ENCODE assay signal across 30 cellular contexts in the genomic region with DNA sequence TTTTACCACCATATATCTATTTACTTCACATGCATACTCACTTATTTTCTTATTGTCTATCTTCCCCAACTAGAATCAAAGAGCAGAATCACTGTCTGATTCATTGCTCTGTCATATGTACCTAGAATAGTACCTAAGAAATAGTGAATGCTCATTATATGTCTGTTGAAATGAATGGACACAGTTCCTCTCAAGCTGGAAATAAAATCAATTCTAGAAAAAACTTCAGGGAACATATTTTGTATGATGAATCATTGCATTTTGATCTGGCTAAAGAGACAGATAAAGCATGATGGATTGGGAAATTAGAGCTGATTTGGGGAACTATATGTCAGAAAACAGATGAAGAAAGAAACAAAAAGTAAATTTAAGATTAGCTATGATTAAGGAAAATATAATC.
"Had no signal": no experiment of that assay in that cellular context is flagged by ENCODE, and none has a peak within 500 bp of the region (broad histone marks: within the 10 kb centered on the region; RNA-seq: fewer than 3 reads in every experiment).

No MANE protein-coding gene starts in this region.

- H3K36me3 Mint-ChIP-seq: activated naive CD8-positive, alpha-beta T cell treated with anti-CD3 and anti-CD28 coated beads for 36 hours; brain; immature natural killer cell; natural killer cell; neural progenitor cell; stimulated activated naive B cell treated with anti-CD40 and anti-IgM and Interleukin-4, amounts not matched to agents 10 μg/mL and 1 μg/mL and 100 μg/mL, for 72 hours had no signal

- H3K4me3 ChIP-seq: ascending aorta, heart left ventricle, lower lobe of right lung, neural progenitor cell, right atrium auricular region, stomach, thyroid gland, upper lobe of left lung, vagina had no signal

- H3K4me1 Mint-ChIP-seq: activated CD4-positive, alpha-beta T cell treated with anti-CD3 and anti-CD28 coated beads for 36 hours; activated naive CD8-positive, alpha-beta T cell treated with anti-CD3 and anti-CD28 coated beads for 36 hours; brain; immature natural killer cell; natural killer cell; neural progenitor cell; stimulated activated naive B cell treated with anti-CD40 and anti-IgM and Interleukin-4, amounts not matched to agents 10 μg/mL and 1 μg/mL and 100 μg/mL, for 72 hours had no signal

- H3K4me3 Mint-ChIP-seq: activated CD4-positive, alpha-beta T cell treated with anti-CD3 and anti-CD28 coated beads for 36 hours; activated naive CD4-positive, alpha-beta T cell treated with anti-CD3 and anti-CD28 coated beads for 36 hours; activated naive CD8-positive, alpha-beta T cell treated with anti-CD3 and anti-CD28 coated beads for 36 hours; brain; immature natural killer cell; natural killer cell; neural progenitor cell; stimulated activated naive B cell treated with anti-CD40 and anti-IgM and Interleukin-4, amounts not matched to agents 10 μg/mL and 1 μg/mL and 100 μg/mL, for 72 hours had no signal

- H3K9me3 ChIP-seq: ascending aorta, lower lobe of right lung, right atrium auricular region, stomach, thyroid gland, upper lobe of left lung, vagina had no signal

- H3K27me3 ChIP-seq: ascending aorta, heart left ventricle, neural progenitor cell, right atrium auricular region, stomach, thyroid gland, upper lobe of left lung, vagina had no signal

- H3K9me3 Mint-ChIP-seq: neural progenitor cell had no signal

- H3K36me3 ChIP-seq: ascending aorta, heart left ventricle, lower lobe of right lung, neural progenitor cell, right atrium auricular region, stomach, thyroid gland, upper lobe of left lung, vagina had no signal

- H3K27ac Mint-ChIP-seq: activated CD4-positive, alpha-beta T cell treated with anti-CD3 and anti-CD28 coated beads for 36 hours; activated naive CD4-positive, alpha-beta T cell treated with anti-CD3 and anti-CD28 coated beads for 36 hours; activated naive CD8-positive, alpha-beta T cell treated with anti-CD3 and anti-CD28 coated beads for 36 hours; brain; immature natural killer cell; natural killer cell; neural progenitor cell; stimulated activated naive B cell treated with anti-CD40 and anti-IgM and Interleukin-4, amounts not matched to agents 10 μg/mL and 1 μg/mL and 100 μg/mL, for 72 hours had no signal

- H2AFZ ChIP-seq: neural progenitor cell, parathyroid adenoma had no signal

- H3K4me2 ChIP-seq: neural progenitor cell had no signal

- H3K79me2 ChIP-seq: parathyroid adenoma had no signal

- H3K27me3 Mint-ChIP-seq: activated CD4-positive, alpha-beta T cell treated with anti-CD3 and anti-CD28 coated beads for 36 hours; activated naive CD8-positive, alpha-beta T cell treated with anti-CD3 and anti-CD28 coated beads for 36 hours; brain; stimulated activated naive B cell treated with anti-CD40 and anti-IgM and Interleukin-4, amounts not matched to agents 10 μg/mL and 1 μg/mL and 100 μg/mL, for 72 hours had no signal

- H3K4me1 ChIP-seq: ascending aorta, heart left ventricle, lower lobe of right lung, neural progenitor cell, parathyroid adenoma, right atrium auricular region, stomach, thyroid gland, upper lobe of left lung, vagina had no signal

- H3K27ac ChIP-seq: ascending aorta, heart left ventricle, lower lobe of right lung, neural progenitor cell, parathyroid adenoma, right atrium auricular region, stomach, thyroid gland, upper lobe of left lung, vagina had no signal

- H3K9ac ChIP-seq: neural progenitor cell, parathyroid adenoma had no signal

- DNase-seq: activated CD4-positive, alpha-beta T cell treated with anti-CD3 and anti-CD28 coated beads for 36 hours; activated CD4-positive, alpha-beta T cell treated with anti-CD3 and anti-CD28 coated beads, Interleukin-2, amount 50 U/mL, for 4 hours; activated CD4-positive, CD25-positive, alpha-beta regulatory T cell; activated effector memory CD4-positive, alpha-beta T cell treated with Interleukin-2 at 50 U/mL for 16 hours; activated naive CD4-positive, alpha-beta T cell treated with anti-CD3 and anti-CD28 coated beads for 36 hours; activated naive CD8-positive, alpha-beta T cell treated with anti-CD3 and anti-CD28 coated beads for 36 hours; activated T-cell treated with anti-CD3 and anti-CD28 coated beads for 4 hours; central memory CD4-positive, alpha-beta T cell; dermis blood vessel endothelial cell; effector CD4-positive, alpha-beta T cell; heart left ventricle; hypothalamus; immature natural killer cell; kidney glomerular epithelial cell; lower lobe of right lung; mesendoderm; natural killer cell; occipital lobe; stimulated activated CD4-positive, alpha-beta T cell treated with anti-CD3 and anti-CD28 coated beads, Interleukin-15, amount 100 ng/mL, for 24 hours; stimulated activated CD4-positive, alpha-beta T cell treated with anti-CD3 and anti-CD28 coated beads, Interleukin-2, amount 100 ng/mL, for 24 hours; stimulated activated naive B cell treated with anti-CD40 and anti-IgM and Interleukin-4, amounts not matched to agents 10 μg/mL and 1 μg/mL and 100 μg/mL, for 72 hours; stomach; thyroid gland; upper lobe of left lung had no signal
